13 cellular contexts compared by ENCODE assay signal in the genomic region with DNA sequence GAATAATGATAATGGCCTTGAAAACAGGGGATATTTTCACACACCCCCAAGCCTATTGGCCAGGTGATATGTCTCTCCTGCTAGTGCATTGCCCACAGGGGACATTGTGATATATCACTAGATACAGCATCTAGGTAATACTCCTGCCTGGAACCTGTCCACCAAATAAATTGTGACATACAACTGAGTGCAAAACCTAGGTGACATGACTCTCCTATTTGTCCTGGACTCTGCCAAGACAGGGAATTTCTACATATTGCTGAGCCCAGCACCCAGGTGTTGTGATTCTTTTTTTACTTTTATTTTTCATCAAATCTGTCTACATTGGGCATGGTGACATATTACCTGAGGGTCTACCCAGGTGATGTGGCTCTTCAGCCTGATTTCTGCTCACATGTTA. TPM values are rescaled to one million over a fixed set of nuclear protein-coding genes. Genes with fewer than 3 reads are reported as not detected.
"Had no signal": no experiment of that assay in that cellular context is flagged by ENCODE, and none has a peak within 500 bp of the region (broad histone marks: within the 10 kb centered on the region; RNA-seq: fewer than 3 reads in every experiment).

No MANE protein-coding gene starts in this region.

RNA-seq across cellular contexts. Expression of a gene that starts 1.6 kb away (rescaled TPM):
- total RNA-seq: stomach, subcutaneous adipose tissue, temporal lobe, thoracic aorta, thyroid gland, tibial nerve, transverse colon, upper lobe of left lung, upper lobe of right lung, ureter, urinary bladder, uterus, vagina had no signal
